ENCODE assay signal across 8 cellular contexts in genomic region chr12:76266797-76267196, GRCh38.
DNase-seq lines count a peak whose midpoint lies in the region; ATAC-seq lines count a peak whose summit lies in the region.

No MANE protein-coding gene starts in this region.

- ATAC-seq in esophagus mucosa, result peak; percentile 87
- ATAC-seq in HG03045 (IDR thresholded peaks at IDR 0.05; ENCODE audit: unreplicated experiment), result no peak
- ATAC-seq in HG02981 (IDR thresholded peaks at IDR 0.05; ENCODE audit: unreplicated experiment), result no peak

- DNase-seq in Daoy (ENCODE audit: low read depth) (peak; percentile 82), NCI-H524 treated with DMSO at 0.1 percent for 48 hours (lab: John Stamatoyannopoulos, UW) (peak; percentile 57), non-pigmented ciliary epithelial cell (ENCODE audit: low read depth) (peak; percentile 89), NCI-H2107 (lab: John Stamatoyannopoulos, UW) (no peak)
- no peak for DNase-seq in activated effector memory CD4-positive, alpha-beta T cell treated with Interleukin-2 at 50 U/mL for 16 hours

Comparison
In these comparisons a context has a peak if more than half of its experiments do, and no peak if none do; other contexts are left out.
1. DNase-seq: peak in Daoy (single experiment), NCI-H524 treated with DMSO at 0.1 percent for 48 hours (single experiment) and non-pigmented ciliary epithelial cell (single experiment); none in activated effector memory CD4-positive, alpha-beta T cell treated with Interleukin-2 at 50 U/mL for 16 hours (single experiment) and NCI-H2107 (single experiment).